Comparison of ENCODE assay signal across 12 cellular contexts in the genomic region with DNA sequence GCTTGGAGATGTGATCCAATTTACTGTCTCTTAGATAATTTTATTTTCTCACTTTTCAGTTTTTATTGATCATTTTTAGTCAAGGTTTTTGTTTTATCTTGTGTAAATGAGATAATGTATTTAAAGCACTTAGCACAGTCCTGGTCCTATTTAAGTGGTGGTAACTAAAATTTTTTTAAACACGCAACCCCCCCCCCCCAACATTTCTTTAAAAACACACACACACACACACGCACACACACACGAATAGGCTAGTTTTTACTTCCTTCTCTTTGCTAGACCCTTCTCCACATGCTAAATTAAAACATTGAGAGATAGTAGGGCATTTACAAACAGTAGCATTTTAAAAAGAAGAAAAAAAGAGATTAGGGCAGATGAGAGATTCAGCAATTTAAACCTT. TPM values are rescaled to one million over a fixed set of nuclear protein-coding genes. Genes with fewer than 3 reads are reported as not detected.
A peak's percentile ranks its signal among the peaks of the same experiment; 100 is the strongest.
DNase-seq lines count a peak whose midpoint lies in the region; ATAC-seq and TF ChIP-seq lines count a peak whose summit lies in the region.
"Had no signal": no experiment of that assay in that cellular context is flagged by ENCODE, and none has a peak within 500 bp of the region (broad histone marks: within the 10 kb centered on the region; RNA-seq: fewer than 3 reads in every experiment).

No MANE protein-coding gene starts in this region.

- H3K9me3 Mint-ChIP-seq in activated CD4-positive, alpha-beta T cell treated with anti-CD3 and anti-CD28 coated beads, Interleukin-2, amount 10 ng/mL, durations not matched to agents 24 days and 14 days, result no peaks in the 10 kb centered on the region
- no peaks in the 10 kb centered on the region for H3K9me3 Mint-ChIP-seq in activated naive CD8-positive, alpha-beta T cell treated with anti-CD3 and anti-CD28 coated beads, Interleukin-2, amount 10 ng/mL, durations not matched to agents 7 days and 5 days

- peak; percentile 62 for DNase-seq in activated CD4-positive, alpha-beta T cell treated with anti-CD3 and anti-CD28 coated beads, Interleukin-2, amount 10 ng/mL, durations not matched to agents 24 days and 14 days
- DNase-seq in activated CD4-positive, alpha-beta T cell treated with anti-CD3 and anti-CD28 coated beads for 4 hours, result no peak
- DNase-seq in NAMALWA (ENCODE audit: low spot score), result peak; percentile 44
- DNase-seq in activated naive CD8-positive, alpha-beta T cell treated with anti-CD3 and anti-CD28 coated beads, Interleukin-2, amount 10 ng/mL, durations not matched to agents 7 days and 5 days, result no peak
- DNase-seq in psoas muscle, result no peak
- no peak for DNase-seq in NCI-H510A (lab: John Stamatoyannopoulos, UW)
- DNase-seq: activated CD8-positive, alpha-beta memory T cell treated with anti-CD3 and anti-CD28 coated beads, Interleukin-2, amount 50 U/mL, for 48 hours; caudate nucleus; NCI-H510A treated with DMSO at 0.1 percent for 48 hours; stimulated activated CD4-positive, alpha-beta T cell treated with anti-CD3 and anti-CD28 coated beads, Interleukin-12 subunit alpha, Interleukin-12 subunit beta, amount 100 ng/mL, for 4 hours had no signal

- H3K27ac Mint-ChIP-seq in activated CD4-positive, alpha-beta T cell treated with anti-CD3 and anti-CD28 coated beads, Interleukin-2, amount 10 ng/mL, durations not matched to agents 24 days and 14 days, result peak overlapping the region; percentile 81
- peak overlapping the region; percentile 89 for H3K27ac Mint-ChIP-seq in activated naive CD8-positive, alpha-beta T cell treated with anti-CD3 and anti-CD28 coated beads, Interleukin-2, amount 10 ng/mL, durations not matched to agents 7 days and 5 days

- peak overlapping the region; percentile 78 for H3K4me3 Mint-ChIP-seq in activated CD4-positive, alpha-beta T cell treated with anti-CD3 and anti-CD28 coated beads, Interleukin-2, amount 10 ng/mL, durations not matched to agents 24 days and 14 days
- H3K4me3 Mint-ChIP-seq in activated naive CD8-positive, alpha-beta T cell treated with anti-CD3 and anti-CD28 coated beads, Interleukin-2, amount 10 ng/mL, durations not matched to agents 7 days and 5 days, result peak overlapping the region; percentile 84

- peaks cover 54% of the 10 kb centered on the region for H3K4me1 Mint-ChIP-seq in activated CD4-positive, alpha-beta T cell treated with anti-CD3 and anti-CD28 coated beads, Interleukin-2, amount 10 ng/mL, durations not matched to agents 24 days and 14 days
- H3K4me1 Mint-ChIP-seq in activated naive CD8-positive, alpha-beta T cell treated with anti-CD3 and anti-CD28 coated beads, Interleukin-2, amount 10 ng/mL, durations not matched to agents 7 days and 5 days, result peaks cover 51% of the 10 kb centered on the region

- peak overlapping the region; percentile 87 for H3K4me3 ChIP-seq in psoas muscle

- TF ChIP-seq CTCF in psoas muscle (IDR thresholded peaks at IDR 0.05), result no peak

- WGBS in psoas muscle, 3 donors, result 36 to 61% (median 48%) methylated on average over 3 of the region's 3 CpGs

- peaks cover 20% of the 10 kb centered on the region for H3K36me3 Mint-ChIP-seq in activated CD4-positive, alpha-beta T cell treated with anti-CD3 and anti-CD28 coated beads, Interleukin-2, amount 10 ng/mL, durations not matched to agents 24 days and 14 days (ENCODE audit: low read depth)
- H3K36me3 Mint-ChIP-seq in activated naive CD8-positive, alpha-beta T cell treated with anti-CD3 and anti-CD28 coated beads, Interleukin-2, amount 10 ng/mL, durations not matched to agents 7 days and 5 days, result peaks cover 10% of the 10 kb centered on the region

- H3K36me3 ChIP-seq in psoas muscle (ENCODE audit: insufficient read depth in 1 of 2, low read depth in 1 of 2), result no peaks in the 10 kb centered on the region

- POLR2A ChIA-PET in activated naive CD8-positive, alpha-beta T cell treated with anti-CD3 and anti-CD28 coated beads, Interleukin-2, amount 10 ng/mL, durations not matched to agents 7 days and 5 days (lab: Charles Lee), result no interaction called here

- H3K4me1 ChIP-seq in psoas muscle, result peaks cover 62% of the 10 kb centered on the region

- no peaks in the 10 kb centered on the region for H3K27me3 ChIP-seq in psoas muscle (ENCODE audit: insufficient read depth in 3 of 3, low read length in 2 of 3)

- no peak for ATAC-seq in activated naive CD8-positive, alpha-beta T cell treated with anti-CD3 and anti-CD28 coated beads, Interleukin-2, amount 10 ng/mL, durations not matched to agents 7 days and 5 days (ENCODE audit: low read depth)
- ATAC-seq in psoas muscle (no peak), HG03025 (IDR thresholded peaks at IDR 0.05; ENCODE audit: low FRiP score, unreplicated experiment) (no peak), HG03442 (IDR thresholded peaks at IDR 0.05; ENCODE audit: unreplicated experiment) (no peak)

- H3K27ac ChIP-seq in psoas muscle, result peak overlapping the region; percentile 90

- H3K9me3 ChIP-seq in psoas muscle, result no peaks in the 10 kb centered on the region

- H3K27me3 Mint-ChIP-seq in activated CD4-positive, alpha-beta T cell treated with anti-CD3 and anti-CD28 coated beads, Interleukin-2, amount 10 ng/mL, durations not matched to agents 24 days and 14 days, result no peaks in the 10 kb centered on the region
- H3K27me3 Mint-ChIP-seq in activated naive CD8-positive, alpha-beta T cell treated with anti-CD3 and anti-CD28 coated beads, Interleukin-2, amount 10 ng/mL, durations not matched to agents 7 days and 5 days, result no peaks in the 10 kb centered on the region

- intact Hi-C loops in activated CD4-positive, alpha-beta T cell treated with anti-CD3 and anti-CD28 coated beads, Interleukin-2, amount 10 ng/mL, durations not matched to agents 24 days and 14 days (cut with micrococcal nuclease), result loop anchor here (2.0 to 10.0 kb wide), 4 partner anchors 55 to 1077 kb away; no protein-coding TSS in a partner anchor
- intact Hi-C loops in psoas muscle (cut with DNase I), result loop anchor here (5.0 kb wide), 2 partner anchors 42 to 137 kb away; no protein-coding TSS in a partner anchor

RNA-seq across cellular contexts. Expression of gene NFATC3, which starts 4.9 kb away (rescaled TPM):
- 143 and 146 TPM in 2 replicates for total RNA-seq in activated CD4-positive, alpha-beta T cell treated with anti-CD3 and anti-CD28 coated beads, Interleukin-2, amount 10 ng/mL, durations not matched to agents 24 days and 14 days
- 100 to 1,000 TPM; 132 to 139 TPM for total RNA-seq in activated naive CD8-positive, alpha-beta T cell treated with anti-CD3 and anti-CD28 coated beads, Interleukin-2, amount 10 ng/mL, durations not matched to agents 7 days and 5 days
- 10 to 100 TPM; 40.8 to 53.5 (median 44.0) TPM for total RNA-seq in psoas muscle
- 10 to 100 TPM in 2 of 3 donors, 1 to 10 TPM in 1; 9.8 to 43.1 (median 17.3) TPM for polyA plus RNA-seq in psoas muscle

Comparison
In these comparisons a context has a peak if more than half of its experiments do, and no peak if none do; other contexts are left out.
1. DNase-seq: peak in activated CD4-positive, alpha-beta T cell treated with anti-CD3 and anti-CD28 coated beads, Interleukin-2, amount 10 ng/mL, durations not matched to agents 24 days and 14 days (single experiment) and NAMALWA (single experiment); none in activated CD4-positive, alpha-beta T cell treated with anti-CD3 and anti-CD28 coated beads for 4 hours (0 of 2), activated naive CD8-positive, alpha-beta T cell treated with anti-CD3 and anti-CD28 coated beads, Interleukin-2, amount 10 ng/mL, durations not matched to agents 7 days and 5 days (single experiment), psoas muscle (0 of 2) and NCI-H510A (single experiment).